ENCODE assay signal across 1 cellular context in the genomic region with DNA sequence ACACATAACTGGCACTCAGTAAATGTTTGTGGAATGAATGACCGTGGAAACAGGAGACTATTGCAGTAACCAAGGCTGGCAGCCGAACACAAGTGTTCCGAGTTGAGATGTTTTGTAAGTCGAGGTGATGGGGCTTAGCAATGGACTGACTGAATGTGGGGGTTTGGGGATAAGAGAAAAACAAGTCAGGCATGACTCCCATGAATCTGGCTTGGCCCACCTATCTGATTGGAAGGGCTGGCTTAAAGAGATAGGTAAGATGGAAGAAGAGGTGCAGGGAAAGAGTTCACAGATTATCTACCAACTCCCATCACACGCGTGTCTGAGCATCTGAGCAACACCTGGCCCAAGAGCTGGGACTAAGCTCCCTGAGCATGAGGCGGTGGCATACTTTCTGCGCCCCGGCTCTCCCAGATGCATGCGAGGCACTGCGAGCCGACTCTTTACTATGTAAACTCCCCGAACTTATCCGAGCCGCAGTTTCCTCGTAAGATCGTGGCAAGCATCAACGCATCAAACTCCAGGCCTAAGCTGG.
TF ChIP-seq lines count a peak whose summit lies in the region.

No MANE protein-coding gene starts in this region.

TF ChIP-seq in HEK293, 187 proteins besides CTCF, POLR2A, EP300 and RAD21 (continued from another document):
- TF ChIP-seq PRDM6 (tag by site-specific recombination; IDR thresholded peaks at IDR 0.05) (no peak), ZNF571 (tag by site-specific recombination; IDR thresholded peaks at IDR 0.05) (no peak)
